ENCODE assay signal across 13 cellular contexts in genomic region chr5:115494570-115495289, GRCh38. TPM values are rescaled to one million over a fixed set of nuclear protein-coding genes. Genes with fewer than 3 reads are reported as not detected.
A peak's percentile ranks its signal among the peaks of the same experiment; 100 is the strongest.
DNase-seq lines count a peak whose midpoint lies in the region; ATAC-seq and TF ChIP-seq lines count a peak whose summit lies in the region.
"Had no signal": no experiment of that assay in that cellular context is flagged by ENCODE, and none has a peak within 500 bp of the region (broad histone marks: within the 10 kb centered on the region; RNA-seq: fewer than 3 reads in every experiment).

No MANE protein-coding gene starts in this region.

- DNase-seq in left cardiac atrium: no peak
- no peak for DNase-seq in cardiac septum (ENCODE audit: low spot score)
- DNase-seq in superior temporal gyrus (ENCODE audit: extremely low spot score): peak; percentile 57
- DNase-seq in activated CD4-positive, CD25-positive, alpha-beta regulatory T cell (lab: John Stamatoyannopoulos, UW): no peak
- DNase-seq in activated CD4-positive, alpha-beta T cell treated with anti-CD3 and anti-CD28 coated beads, Interleukin-2, amount 10 ng/mL, durations not matched to agents 24 days and 14 days: no peak
- DNase-seq in Ammon's horn (ENCODE audit: low spot score): no peak
- DNase-seq: activated CD4-positive, alpha-beta T cell treated with anti-CD3 and anti-CD28 coated beads, Interleukin-2, amount 50 U/mL, for 1 hour; activated effector memory CD4-positive, alpha-beta T cell treated with anti-CD3 and anti-CD28 coated beads, Interleukin-2, amount 50 U/mL, for 16 hours; NCI-H1105 treated with DMSO at 0.1 percent for 48 hours; NCI-H524 treated with DMSO at 0.1 percent for 48 hours; stimulated activated CD4-positive, alpha-beta T cell treated with anti-CD3 and anti-CD28 coated beads, Interleukin-4, amount 100 ng/mL, for 24 hours had no signal

- H3K27me3 Mint-ChIP-seq in brain: peaks cover 4% of the 10 kb centered on the region
- peaks cover 38% of the 10 kb centered on the region for H3K27me3 Mint-ChIP-seq in activated CD4-positive, alpha-beta T cell treated with anti-CD3 and anti-CD28 coated beads, Interleukin-2, amount 10 ng/mL, durations not matched to agents 24 days and 14 days

- no peak for TF ChIP-seq CTCF in brain (conservative IDR thresholded peaks at IDR 0.05)

- intact Hi-C loops in left cardiac atrium (cut with DNase I) (no loop called here), cardiac septum (cut with DNase I) (loop anchor here (2.0 kb wide), 1 partner anchor 34 kb away; no protein-coding TSS in a partner anchor)
- intact Hi-C loops in activated CD4-positive, alpha-beta T cell treated with anti-CD3 and anti-CD28 coated beads, Interleukin-2, amount 10 ng/mL, durations not matched to agents 24 days and 14 days (cut with micrococcal nuclease): no loop called here

- H3K4me3 Mint-ChIP-seq in brain: peak overlapping the region in 1 of 5 experiments; percentile 24
- no peak overlapping the region for H3K4me3 Mint-ChIP-seq in activated CD4-positive, alpha-beta T cell treated with anti-CD3 and anti-CD28 coated beads, Interleukin-2, amount 10 ng/mL, durations not matched to agents 24 days and 14 days

- peaks cover 13% of the 10 kb centered on the region for H3K4me1 Mint-ChIP-seq in brain
- no peaks in the 10 kb centered on the region for H3K4me1 Mint-ChIP-seq in activated CD4-positive, alpha-beta T cell treated with anti-CD3 and anti-CD28 coated beads, Interleukin-2, amount 10 ng/mL, durations not matched to agents 24 days and 14 days

- H3K9me3 Mint-ChIP-seq in brain: peaks cover 0 to 1% (median 0%) of the 10 kb centered on the region in 5 experiments
- H3K9me3 Mint-ChIP-seq in activated CD4-positive, alpha-beta T cell treated with anti-CD3 and anti-CD28 coated beads, Interleukin-2, amount 10 ng/mL, durations not matched to agents 24 days and 14 days: no peaks in the 10 kb centered on the region

- ATAC-seq in left cardiac atrium (peak; percentile 61 to 82), HG02885 (IDR thresholded peaks at IDR 0.05; ENCODE audit: poor library complexity, unreplicated experiment) (peak; percentile 77)

- peak overlapping the region in 4 of 5 experiments; percentile 3 to 58 (median 26) for H3K27ac Mint-ChIP-seq in brain
- no peak overlapping the region for H3K27ac Mint-ChIP-seq in activated CD4-positive, alpha-beta T cell treated with anti-CD3 and anti-CD28 coated beads, Interleukin-2, amount 10 ng/mL, durations not matched to agents 24 days and 14 days

- no peaks in the 10 kb centered on the region for H3K36me3 Mint-ChIP-seq in brain
- no peaks in the 10 kb centered on the region for H3K36me3 Mint-ChIP-seq in activated CD4-positive, alpha-beta T cell treated with anti-CD3 and anti-CD28 coated beads, Interleukin-2, amount 10 ng/mL, durations not matched to agents 24 days and 14 days (ENCODE audit: low read depth)

RNA-seq across cellular contexts. Expression of gene FEM1C, which starts 49.8 kb away (rescaled TPM):
- total RNA-seq in left cardiac atrium (10 to 100 TPM; 23.2 to 31.0 TPM), cardiac septum (56.1 TPM)
- polyA plus RNA-seq in brain (ENCODE audit: insufficient read depth, low read depth, low replicate concordance): 4.4 TPM
- total RNA-seq in activated CD4-positive, alpha-beta T cell treated with anti-CD3 and anti-CD28 coated beads, Interleukin-2, amount 10 ng/mL, durations not matched to agents 24 days and 14 days: 13.9 and 14.6 TPM in 2 replicates
